In the genomic region with DNA sequence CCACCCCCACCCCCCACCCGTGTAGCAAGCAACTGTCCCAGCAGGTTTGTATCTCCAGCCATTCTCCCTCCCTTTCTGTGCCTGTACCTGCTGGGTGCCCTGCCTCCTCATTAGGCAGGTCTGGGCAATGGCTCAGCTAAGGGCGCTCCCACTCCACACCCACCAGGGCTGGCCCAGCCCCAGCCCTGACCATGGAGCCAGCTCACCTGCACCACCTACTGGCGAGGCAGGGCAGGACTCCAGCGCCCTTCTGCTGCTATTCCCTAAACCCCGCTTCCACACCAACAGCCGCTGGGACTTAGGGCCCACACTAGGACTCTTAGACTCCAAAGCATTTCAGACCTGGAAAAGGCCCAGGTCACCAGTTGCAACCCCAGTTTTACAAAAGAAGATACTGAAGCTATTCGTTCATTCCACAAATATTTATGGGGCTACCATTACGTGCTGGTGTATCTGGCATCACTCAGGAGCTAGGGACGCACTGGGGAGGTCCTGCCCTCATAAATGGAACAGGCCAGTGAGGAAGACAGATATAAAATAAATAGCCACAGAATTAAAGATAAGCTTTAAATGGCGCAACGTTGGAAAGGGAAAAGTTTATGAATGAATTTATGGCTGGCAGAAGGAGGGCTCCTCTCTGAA, we compare ENCODE assay signal across 9 cellular contexts. TPM values are rescaled to one million over a fixed set of nuclear protein-coding genes. Genes with fewer than 3 reads are reported as not detected.
DNase-seq lines count a peak whose midpoint lies in the region; ATAC-seq and TF ChIP-seq lines count a peak whose summit lies in the region.
"Had no signal": no experiment of that assay in that cellular context is flagged by ENCODE, and none has a peak within 500 bp of the region (broad histone marks: within the 10 kb centered on the region; RNA-seq: fewer than 3 reads in every experiment).

No MANE protein-coding gene starts in this region.

- no peak for ATAC-seq in GM18868 (IDR thresholded peaks at IDR 0.05; ENCODE audit: unreplicated experiment)
- no peak for ATAC-seq in GM21367 (IDR thresholded peaks at IDR 0.05; ENCODE audit: unreplicated experiment)

- DNase-seq in NCI-H748 (lab: John Stamatoyannopoulos, UW; ENCODE audit: unreplicated experiment): peak; percentile 28
- no peak for DNase-seq in NCI-H748 treated with DMSO at 0.1 percent for 48 hours (lab: John Stamatoyannopoulos, UW)
- DNase-seq in LoVo (ENCODE audit: low spot score): peak; percentile 38
- no peak for DNase-seq in choroid plexus epithelial cell (ENCODE audit: low read depth)
- DNase-seq in spleen: no peak
- DNase-seq in activated gamma-delta T cell treated with Interleukin-2 at 50 U/mL for 16 hours: no peak
- DNase-seq: naive B cell had no signal

- H3K4me1 ChIP-seq in spleen: peaks cover 0 to 18% (median 1%) of the 10 kb centered on the region in 6 donors

- H3K27ac ChIP-seq in spleen: no peak overlapping the region

- H3K9me3 ChIP-seq in spleen: no peaks in the 10 kb centered on the region

- H3K27me3 ChIP-seq in spleen (replicated peaks in 1 of 7): peaks cover 0 to 60% (median 0%) of the 10 kb centered on the region in 7 donors

- intact Hi-C loops in spleen (cut with DNase I; ENCODE audit: low total_unique reads): no loop called here

- TF ChIP-seq POLR2A in spleen (IDR thresholded peaks at IDR 0.05): no peak

- WGBS in spleen, 5 donors: 74 to 80% (median 78%) methylated on average over 10 to 11 of the region's 11 CpGs

- TF ChIP-seq CTCF in choroid plexus epithelial cell (conservative IDR thresholded peaks at IDR 0.05; ENCODE audit: low read depth, low read length): peak; percentile 33
- TF ChIP-seq CTCF in spleen (IDR thresholded peaks at IDR 0.05 in 8 of 11, conservative IDR thresholded peaks at IDR 0.05 in 3 of 11): peak in 6 of 11 experiments; percentile 27 to 53 (median 47)

- H3K4me3 ChIP-seq in choroid plexus epithelial cell (ENCODE audit: low read depth, low read length) (no peak overlapping the region), spleen (no peak overlapping the region)

- H3K36me3 ChIP-seq in spleen: no peaks in the 10 kb centered on the region

RNA-seq across cellular contexts. Expression of a gene that starts 24.0 kb away (rescaled TPM):
- total RNA-seq in spleen: not detected
- not detected for polyA plus RNA-seq in spleen

RNA-seq across cellular contexts. Expression of a gene that starts 29.3 kb away (rescaled TPM):
- total RNA-seq in spleen: not detected
- under 1 TPM; 0.38 to 0.83 (median 0.53) TPM for polyA plus RNA-seq in spleen

RNA-seq across cellular contexts. Expression of a gene that starts 59.9 kb away (rescaled TPM):
- not detected for total RNA-seq in spleen
- polyA plus RNA-seq in spleen: under 1 TPM in 1 of 3 donors, not detected in 2; 0.18 TPM

Comparison
In these comparisons a context has a peak if more than half of its experiments do, and no peak if none do; other contexts are left out.
1. DNase-seq: peak in NCI-H748 (single experiment) and LoVo (single experiment); none in NCI-H748 treated with DMSO at 0.1 percent for 48 hours (single experiment), choroid plexus epithelial cell (single experiment), spleen (single experiment) and activated gamma-delta T cell treated with Interleukin-2 at 50 U/mL for 16 hours (single experiment).